In the genomic region with DNA sequence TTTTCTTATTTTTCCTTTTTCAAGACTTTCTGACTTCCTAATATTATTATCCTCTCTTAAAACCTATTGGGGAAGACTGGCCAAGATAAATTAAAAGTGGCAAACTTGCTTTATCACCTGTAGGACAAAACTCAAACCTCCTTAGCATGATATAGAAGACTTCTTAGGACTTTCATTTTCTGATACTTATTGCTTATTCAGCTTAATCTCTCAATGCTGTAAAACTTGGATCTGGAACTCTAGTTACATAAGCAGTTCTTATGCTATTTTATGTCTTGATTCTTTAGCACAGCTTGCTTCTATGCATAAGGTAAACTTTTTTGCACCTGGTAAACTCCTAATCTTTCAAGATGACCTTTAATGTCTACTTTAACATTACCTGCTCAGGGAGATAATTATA, we compare ENCODE assay signal across 1 cellular context.
TF ChIP-seq lines count a peak whose summit lies in the region.

No MANE protein-coding gene starts in this region.

TF ChIP-seq in K562, 482 proteins besides CTCF, POLR2A, EP300 and RAD21 (continued from another document):
- no peak for TF ChIP-seq PTBP1 (IDR thresholded peaks at IDR 0.05; ENCODE audit: low read depth, low read length)
- no peak for TF ChIP-seq RBM34 (IDR thresholded peaks at IDR 0.05; ENCODE audit: borderline replicate concordance, insufficient read depth, low read length)
- peak; percentile 17; the same call in 1 of the 2 replicates for TF ChIP-seq MAFF (IDR thresholded peaks at IDR 0.05; ENCODE audit: low read length)
- peak; percentile 29; the same call in 1 of the 2 replicates for TF ChIP-seq C11orf30 (IDR thresholded peaks at IDR 0.05; ENCODE audit: low read depth)
